8 cellular contexts compared by ENCODE assay signal in the genomic region with DNA sequence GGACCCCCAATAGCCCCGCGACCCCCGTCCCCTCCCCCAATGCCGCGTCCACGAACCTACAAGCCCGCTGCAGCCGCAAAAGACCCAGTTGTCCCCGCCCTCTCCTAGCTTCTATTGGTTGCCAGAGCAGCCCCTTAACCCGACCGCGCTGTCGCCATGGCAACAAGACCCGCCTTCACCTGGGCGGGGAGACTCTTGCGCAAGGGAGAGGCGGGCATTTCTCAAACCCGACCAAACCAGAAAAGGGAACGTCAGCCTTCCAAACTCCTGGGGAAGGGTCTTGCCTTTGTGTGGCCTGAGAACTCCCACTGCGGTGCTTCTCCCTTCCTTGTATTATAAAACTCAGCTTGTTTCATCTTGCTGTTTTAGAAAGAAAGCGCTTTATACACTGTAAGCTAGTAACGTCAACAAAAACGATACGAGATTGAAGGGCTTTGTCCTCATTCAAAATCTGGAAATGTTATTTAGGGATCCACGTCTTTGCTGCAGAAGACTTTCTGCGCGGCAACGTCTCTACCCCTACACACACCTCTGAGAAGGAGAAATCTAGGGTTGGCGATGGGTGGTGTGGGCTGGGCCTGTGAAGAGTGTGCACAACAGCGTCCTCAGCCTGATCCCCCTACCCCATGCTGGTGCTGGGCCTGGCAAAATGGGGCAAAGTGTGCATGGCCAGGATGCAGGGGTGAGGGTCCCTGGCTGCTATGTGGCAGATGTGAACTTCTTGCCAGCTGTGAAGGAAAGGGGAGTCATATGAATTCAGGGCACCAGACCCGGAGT. TPM values are rescaled to one million over a fixed set of nuclear protein-coding genes. Genes with fewer than 3 reads are reported as not detected.
DNase-seq lines count a peak whose midpoint lies in the region; ATAC-seq and TF ChIP-seq lines count a peak whose summit lies in the region.

A gene (minus strand): TSS at position 86 of the 777 bp plus-strand sequence. CDS start 551 bp downstream, outside the sequence.

- H3K27ac ChIP-seq in RWPE2 (ENCODE audit: poor library complexity, severe bottlenecking) (peak within 1 kb of the TSS; percentile 24), fibroblast of lung (ENCODE audit: insufficient read depth, low read length) (peak within 1 kb of the TSS; percentile 42)
- H3K27ac ChIP-seq in naive thymus-derived CD4-positive, alpha-beta T cell (ENCODE audit: low read depth, low read length), result peak within 1 kb of the TSS; percentile 65

- peak; percentile 89 for ATAC-seq in RWPE2 (ENCODE audit: low read depth)
- peak; percentile 98 for ATAC-seq in activated T-helper 17 cell treated with anti-CD3 and anti-CD28 coated beads, Interleukin-2, amount 50 U/mL, for 72 hours (replicated peaks)
- peak; percentile 97 for ATAC-seq in naive thymus-derived CD4-positive, alpha-beta T cell
- peak; percentile 98 for ATAC-seq in stimulated activated memory B cell treated with anti-CD40 and anti-IgM and Interleukin-4, amounts not matched to agents 10 μg/mL and 1 μg/mL and 100 μg/mL, for 72 hours

- peak within 1 kb of the TSS; percentile 69 for H3K4me3 ChIP-seq in H7 (ENCODE audit: insufficient read depth, low read depth, low read length)
- H3K4me3 ChIP-seq in Loucy (ENCODE audit: low read length, poor library complexity, severe bottlenecking), result peak within 1 kb of the TSS; percentile 77
- peak within 1 kb of the TSS; percentile 58 for H3K4me3 ChIP-seq in RWPE2 (ENCODE audit: severe bottlenecking)
- peak within 1 kb of the TSS; percentile 64 to 79 (median 72) for H3K4me3 ChIP-seq in fibroblast of lung (replicated peaks in 1 of 4; ENCODE audit: control extremely low read depth in 1 of 4, insufficient read depth in 1 of 4, low read depth in 3 of 4, low read length in 4 of 4)
- H3K4me3 ChIP-seq in naive thymus-derived CD4-positive, alpha-beta T cell (ENCODE audit: low read length), result peak within 1 kb of the TSS; percentile 48

- H3K27me3 ChIP-seq in H7 (ENCODE audit: control insufficient read depth, insufficient read depth, low read length), result no peaks in the 10 kb centered on the region; the same call in 1 of the 2 replicates
- no peaks in the 10 kb centered on the region for H3K27me3 ChIP-seq in Loucy (ENCODE audit: insufficient read depth, low read length, poor library complexity, severe bottlenecking)
- no peaks in the 10 kb centered on the region for H3K27me3 ChIP-seq in RWPE2 (ENCODE audit: insufficient read depth, poor library complexity, severe bottlenecking)
- H3K27me3 ChIP-seq in fibroblast of lung (ENCODE audit: control insufficient read depth, insufficient read depth, low read length), result peaks cover 17% of the 10 kb centered on the region
- no peaks in the 10 kb centered on the region for H3K27me3 ChIP-seq in naive thymus-derived CD4-positive, alpha-beta T cell (ENCODE audit: control insufficient read depth in 2 of 2, insufficient read depth in 2 of 2, low read length in 2 of 2)

- H3K27ac Mint-ChIP-seq in activated T-helper 17 cell treated with anti-CD3 and anti-CD28 coated beads, Interleukin-2, amount 50 U/mL, for 72 hours, result peak within 1 kb of the TSS; percentile 92
- H3K27ac Mint-ChIP-seq in naive thymus-derived CD4-positive, alpha-beta T cell, result peak within 1 kb of the TSS; percentile 83 to 96 (median 91)
- peak within 1 kb of the TSS; percentile 80 for H3K27ac Mint-ChIP-seq in stimulated activated memory B cell treated with anti-CD40 and anti-IgM and Interleukin-4, amounts not matched to agents 10 μg/mL and 1 μg/mL and 100 μg/mL, for 72 hours

- H3K36me3 ChIP-seq in H7 (replicated peaks; ENCODE audit: control insufficient read depth, insufficient read depth, low read length), result peaks cover 23% of the 10 kb centered on the region
- H3K36me3 ChIP-seq in Loucy (ENCODE audit: insufficient read depth, low read length), result peaks cover 6% of the 10 kb centered on the region; the same call in 1 of the 2 replicates
- H3K36me3 ChIP-seq in RWPE2 (ENCODE audit: low read depth), result peaks cover 28% of the 10 kb centered on the region
- peaks cover 8% of the 10 kb centered on the region for H3K36me3 ChIP-seq in fibroblast of lung (ENCODE audit: control insufficient read depth, insufficient read depth, low read length)
- peaks cover 0 to 28% (median 0%) of the 10 kb centered on the region in 3 experiments for H3K36me3 ChIP-seq in naive thymus-derived CD4-positive, alpha-beta T cell (ENCODE audit: control insufficient read depth in 2 of 3, insufficient read depth in 3 of 3, low read length in 3 of 3)

- H3K4me2 ChIP-seq in Loucy (ENCODE audit: low read depth, low read length, poor library complexity, severe bottlenecking) (peak within 1 kb of the TSS; percentile 97), fibroblast of lung (ENCODE audit: extremely low read depth, insufficient read depth, low read length) (peak within 1 kb of the TSS; percentile 92)

- H3K4me3 Mint-ChIP-seq in activated T-helper 17 cell treated with anti-CD3 and anti-CD28 coated beads, Interleukin-2, amount 50 U/mL, for 72 hours, result peak within 1 kb of the TSS; percentile 90
- peak within 1 kb of the TSS; percentile 86 to 94 (median 93) for H3K4me3 Mint-ChIP-seq in naive thymus-derived CD4-positive, alpha-beta T cell
- H3K4me3 Mint-ChIP-seq in stimulated activated memory B cell treated with anti-CD40 and anti-IgM and Interleukin-4, amounts not matched to agents 10 μg/mL and 1 μg/mL and 100 μg/mL, for 72 hours, result peak within 1 kb of the TSS; percentile 81

- H3K4me1 ChIP-seq in Loucy (ENCODE audit: insufficient read depth, low read length, poor library complexity, severe bottlenecking) (peaks cover 18% of the 10 kb centered on the region), RWPE2 (ENCODE audit: insufficient read depth, poor library complexity, severe bottlenecking) (no peaks in the 10 kb centered on the region), fibroblast of lung (ENCODE audit: control insufficient read depth, extremely low read depth, insufficient read depth, low read length) (peaks cover 2% of the 10 kb centered on the region)
- H3K4me1 ChIP-seq in naive thymus-derived CD4-positive, alpha-beta T cell (ENCODE audit: control insufficient read depth in 2 of 2, insufficient read depth in 2 of 2, low read length in 2 of 2), result peaks cover 7 to 14% of the 10 kb centered on the region in 2 donors

- no peaks in the 10 kb centered on the region for H3F3A ChIP-seq in Loucy (ENCODE audit: low read depth)

- peaks cover 11% of the 10 kb centered on the region for H3K79me2 ChIP-seq in Loucy (ENCODE audit: insufficient read depth, low read length)
- no peaks in the 10 kb centered on the region for H3K79me2 ChIP-seq in fibroblast of lung (ENCODE audit: control insufficient read depth, insufficient read depth, low read length)

- H3K9me3 ChIP-seq in Loucy (ENCODE audit: insufficient read depth, low read depth, low read length) (no peaks in the 10 kb centered on the region), RWPE2 (ENCODE audit: severe bottlenecking) (no peaks in the 10 kb centered on the region), fibroblast of lung (ENCODE audit: control insufficient read depth, insufficient read depth, low read depth, low read length) (no peaks in the 10 kb centered on the region)
- no peaks in the 10 kb centered on the region for H3K9me3 ChIP-seq in naive thymus-derived CD4-positive, alpha-beta T cell (ENCODE audit: control insufficient read depth in 2 of 3, low read length in 3 of 3)

- H3K36me3 Mint-ChIP-seq in activated T-helper 17 cell treated with anti-CD3 and anti-CD28 coated beads, Interleukin-2, amount 50 U/mL, for 72 hours (ENCODE audit: low read depth), result peaks cover 27% of the 10 kb centered on the region
- H3K36me3 Mint-ChIP-seq in naive thymus-derived CD4-positive, alpha-beta T cell, result peaks cover 0 to 11% (median 6%) of the 10 kb centered on the region in 5 donors
- H3K36me3 Mint-ChIP-seq in stimulated activated memory B cell treated with anti-CD40 and anti-IgM and Interleukin-4, amounts not matched to agents 10 μg/mL and 1 μg/mL and 100 μg/mL, for 72 hours, result peaks cover 13% of the 10 kb centered on the region

- no peaks in the 10 kb centered on the region for H4K20me1 ChIP-seq in Loucy (ENCODE audit: insufficient read depth, low read length, poor library complexity, severe bottlenecking)
- H4K20me1 ChIP-seq in fibroblast of lung (ENCODE audit: control insufficient read depth, extremely low read depth, insufficient read depth, low read length), result no peaks in the 10 kb centered on the region

- H2AFZ ChIP-seq in Loucy (ENCODE audit: low read length) (peak within 1 kb of the TSS; percentile 88), fibroblast of lung (ENCODE audit: low read length) (peak within 1 kb of the TSS; percentile 85)

- H3K27me3 Mint-ChIP-seq in activated T-helper 17 cell treated with anti-CD3 and anti-CD28 coated beads, Interleukin-2, amount 50 U/mL, for 72 hours, result peaks cover 22% of the 10 kb centered on the region
- H3K27me3 Mint-ChIP-seq in naive thymus-derived CD4-positive, alpha-beta T cell, result peaks cover 6 to 25% (median 9%) of the 10 kb centered on the region in 5 donors
- peaks cover 35% of the 10 kb centered on the region for H3K27me3 Mint-ChIP-seq in stimulated activated memory B cell treated with anti-CD40 and anti-IgM and Interleukin-4, amounts not matched to agents 10 μg/mL and 1 μg/mL and 100 μg/mL, for 72 hours

- H3K9me2 ChIP-seq in Loucy (replicated peaks; ENCODE audit: low read depth, low read length), result no peaks in the 10 kb centered on the region

- no peaks in the 10 kb centered on the region for H3K4me1 Mint-ChIP-seq in activated T-helper 17 cell treated with anti-CD3 and anti-CD28 coated beads, Interleukin-2, amount 50 U/mL, for 72 hours
- H3K4me1 Mint-ChIP-seq in naive thymus-derived CD4-positive, alpha-beta T cell, result peaks cover 12 to 36% (median 20%) of the 10 kb centered on the region in 7 donors
- H3K4me1 Mint-ChIP-seq in stimulated activated memory B cell treated with anti-CD40 and anti-IgM and Interleukin-4, amounts not matched to agents 10 μg/mL and 1 μg/mL and 100 μg/mL, for 72 hours, result peaks cover 13% of the 10 kb centered on the region

- CTCF ChIA-PET in naive thymus-derived CD4-positive, alpha-beta T cell (lab: Charles Lee), result interaction anchor here (0.5 to 1.8 kb wide), 6 partner anchors 8 to 532 kb away, joined by 3 to 5 read pairs (median 4); no protein-coding TSS in a partner anchor

- H3K9ac ChIP-seq in Loucy (ENCODE audit: low read depth, low read length, poor library complexity, severe bottlenecking) (peak within 1 kb of the TSS; percentile 75), fibroblast of lung (ENCODE audit: insufficient read depth, low read length) (peak within 1 kb of the TSS; percentile 78)

- TF ChIP-seq CTCF in Loucy (conservative IDR thresholded peaks at IDR 0.05; ENCODE audit: low read length) (no peak), RWPE2 (IDR thresholded peaks at IDR 0.05; ENCODE audit: poor library complexity, severe bottlenecking) (no peak), fibroblast of lung (conservative IDR thresholded peaks at IDR 0.05 in 1 of 2, IDR thresholded peaks at IDR 0.05 in 1 of 2; ENCODE audit: low read depth in 1 of 2, low read length in 2 of 2) (no peak)

- H3K9me3 Mint-ChIP-seq in activated T-helper 17 cell treated with anti-CD3 and anti-CD28 coated beads, Interleukin-2, amount 50 U/mL, for 72 hours, result no peaks in the 10 kb centered on the region
- H3K9me3 Mint-ChIP-seq in naive thymus-derived CD4-positive, alpha-beta T cell, result no peaks in the 10 kb centered on the region
- no peaks in the 10 kb centered on the region for H3K9me3 Mint-ChIP-seq in stimulated activated memory B cell treated with anti-CD40 and anti-IgM and Interleukin-4, amounts not matched to agents 10 μg/mL and 1 μg/mL and 100 μg/mL, for 72 hours

- intact Hi-C loops in naive thymus-derived CD4-positive, alpha-beta T cell (cut with micrococcal nuclease), result loop anchor here (1.0 to 10.0 kb wide), 13 partner anchors 16 to 1800 kb away; a partner anchor contains a TSS

- POLR2A ChIA-PET in naive thymus-derived CD4-positive, alpha-beta T cell (lab: Charles Lee), result interaction anchor here (1.1 to 1.9 kb wide), 7 partner anchors 12 to 175 kb away, joined by 3 to 11 read pairs (median 4); no protein-coding TSS in a partner anchor

- DNase-seq in DMS79 treated with DMSO at 0.1 percent for 48 hours (lab: John Stamatoyannopoulos, UW) (peak; percentile 79), H7 (peak; percentile 96), RWPE2 (ENCODE audit: low spot score) (peak; percentile 91), fibroblast of lung (ENCODE audit: low read depth in 2 of 2) (peak; percentile 88 to 94)
- DNase-seq in naive thymus-derived CD4-positive, alpha-beta T cell, result peak; percentile 94 to 99 (median 97)

RNA-seq across cellular contexts. Expression of the gene that starts here (rescaled TPM):
- 228 and 249 TPM in 2 replicates for total RNA-seq in H7 (2014; rRNA removed; shearing (Covaris generic))
- 10 to 100 TPM; 19.5 to 25.7 TPM for total RNA-seq in activated T-helper 17 cell treated with anti-CD3 and anti-CD28 coated beads, Interleukin-2, amount 50 U/mL, for 72 hours
- 72.4 and 91.0 TPM in 2 replicates for total RNA-seq in fibroblast of lung
- polyA plus RNA-seq in fibroblast of lung, result 55.5 and 58.2 TPM in 2 replicates
- polyA plus RNA-seq in fibroblast of lung (2012), result 57.0 and 58.9 TPM in 2 replicates
- 187 and 226 TPM in 2 replicates for polyA minus RNA-seq in fibroblast of lung (ENCODE audit: low replicate concordance)
- 10 to 100 TPM; 15.3 to 24.5 (median 16.7) TPM for total RNA-seq in naive thymus-derived CD4-positive, alpha-beta T cell
- 10 to 100 TPM; 32.1 to 56.4 TPM for polyA plus RNA-seq in naive thymus-derived CD4-positive, alpha-beta T cell

Comparison
In these comparisons a context has a peak if more than half of its experiments do, and no peak if none do; other contexts are left out.
1. Peak in every context shown above with its lines: DNase-seq, ATAC-seq, H3K4me3 ChIP-seq and H3K27ac ChIP-seq.